ENCODE assay signal across 8 cellular contexts in the genomic region with DNA sequence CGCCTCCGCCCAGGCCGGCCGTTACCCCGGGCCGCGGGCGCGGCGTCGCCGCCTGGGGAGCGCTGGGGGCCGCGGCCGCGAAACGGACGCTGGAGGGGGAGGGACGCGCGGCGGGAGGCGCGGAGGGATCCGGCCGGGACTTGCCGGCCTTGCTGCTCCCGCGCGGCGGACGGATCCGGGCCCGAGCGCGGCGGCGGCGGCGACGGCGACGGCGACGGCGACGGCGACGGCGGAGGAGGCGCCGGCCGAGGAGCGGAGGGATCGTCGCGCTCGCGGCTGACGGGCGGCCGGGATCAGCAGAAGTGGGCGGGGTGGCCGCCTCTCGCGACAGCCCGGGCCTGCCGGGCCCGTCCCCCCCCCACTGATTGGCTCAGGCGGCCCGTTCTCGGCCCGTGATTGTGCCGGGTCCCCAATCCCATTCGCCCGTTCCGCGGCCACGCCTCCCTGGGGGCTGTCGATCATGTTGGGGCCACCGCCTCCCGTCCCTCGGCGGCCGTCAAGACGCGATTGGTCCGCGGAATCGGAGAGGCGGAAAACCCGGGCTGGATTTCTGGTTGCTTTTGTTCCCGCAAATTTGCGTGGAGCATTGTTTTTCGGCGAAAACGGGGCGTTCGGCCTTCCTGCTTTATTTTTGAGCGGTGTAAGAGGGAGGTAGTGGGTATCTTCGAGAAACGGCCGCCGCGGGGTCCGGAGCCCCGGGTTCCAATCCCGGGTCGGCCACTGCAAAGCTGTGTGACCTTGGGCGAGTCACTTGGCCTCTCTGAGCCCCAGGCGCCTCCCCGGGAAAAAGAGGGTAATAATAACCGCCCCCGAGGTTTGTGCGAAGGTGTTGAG. TPM values are rescaled to one million over a fixed set of nuclear protein-coding genes. Genes with fewer than 3 reads are reported as not detected.
DNase-seq lines count a peak whose midpoint lies in the region; ATAC-seq and TF ChIP-seq lines count a peak whose summit lies in the region.

Gene ZCCHC14, minus strand, starts transcription at position 304 of the 834 bp plus-strand sequence. CDS start 786 bp downstream, outside the sequence.

- peaks cover 32% of the 10 kb centered on the region for H3K4me1 ChIP-seq in adipocyte (ENCODE audit: control insufficient read depth, insufficient read depth, low read length)
- H3K4me1 ChIP-seq in trophoblast cell (ENCODE audit: control insufficient read depth in 1 of 2, insufficient read depth in 2 of 2, low read length in 2 of 2): peaks cover 12 to 17% of the 10 kb centered on the region in 2 experiments
- H3K4me1 ChIP-seq in tibial artery: peaks cover 0 to 46% (median 37%) of the 10 kb centered on the region in 4 donors

- H3K9me3 ChIP-seq in adipocyte (ENCODE audit: control insufficient read depth, low read length): no peaks in the 10 kb centered on the region
- H3K9me3 ChIP-seq in trophoblast cell (ENCODE audit: insufficient read depth, low read depth, low read length): peaks cover 2% of the 10 kb centered on the region
- H3K9me3 ChIP-seq in tibial artery: no peaks in the 10 kb centered on the region

- H3K4me2 ChIP-seq in trophoblast cell (ENCODE audit: low read length): peak within 1 kb of the TSS; percentile 71

- no peak within 1 kb of the TSS for H2AK5ac ChIP-seq in trophoblast cell (ENCODE audit: low read length)

- peak within 1 kb of the TSS; percentile 92 for H2AFZ ChIP-seq in trophoblast cell (ENCODE audit: insufficient read depth, low read length, poor library complexity)

- DNase-seq in GM10266 (ENCODE audit: extremely low spot score) (peak; percentile 100), NCI-H1105 treated with DMSO at 0.1 percent for 48 hours (lab: John Stamatoyannopoulos, UW) (peak; percentile 89), SW 1271 (lab: John Stamatoyannopoulos, UW) (peak; percentile 88 to 93), adipocyte (ENCODE audit: low read depth) (peak; percentile 99), cardiac septum (ENCODE audit: low spot score) (peak; percentile 100), trophoblast cell (peak; percentile 99), tibial artery (peak; percentile 99 to 100)

- TF ChIP-seq CTCF in GM10266 (IDR thresholded peaks at IDR 0.05; ENCODE audit: control insufficient read depth, insufficient read depth, low read depth, missing control alignments) (no peak), tibial artery (IDR thresholded peaks at IDR 0.05) (peak in 1 of 2 experiments; percentile 21)

- H4K8ac ChIP-seq in trophoblast cell (ENCODE audit: low read depth, low read length): peak within 1 kb of the TSS; percentile 88

- H4K91ac ChIP-seq in trophoblast cell (ENCODE audit: low read depth, low read length): peak within 1 kb of the TSS; percentile 75

- no peak within 1 kb of the TSS for H2BK12ac ChIP-seq in trophoblast cell (ENCODE audit: low read length)

- intact Hi-C loops in cardiac septum (cut with DNase I): no loop called here
- intact Hi-C loops in tibial artery (cut with DNase I; ENCODE audit: low total_unique reads): loop anchor here (1.0 to 2.0 kb wide), 2 partner anchors 29 to 100 kb away; partner anchors contain the start of gene MAP1LC3B

- H3K79me2 ChIP-seq in trophoblast cell (ENCODE audit: control insufficient read depth, insufficient read depth, low read length, poor library complexity): peaks cover 1% of the 10 kb centered on the region

- peak within 1 kb of the TSS; percentile 87 for H3K4me3 ChIP-seq in adipocyte (ENCODE audit: low read length)
- peak within 1 kb of the TSS; percentile 83 for H3K4me3 ChIP-seq in trophoblast cell (ENCODE audit: low read depth, low read length)
- peak within 1 kb of the TSS; percentile 64 to 68 for H3K4me3 ChIP-seq in tibial artery

- H2BK120ac ChIP-seq in trophoblast cell (ENCODE audit: insufficient read depth, low read length, poor library complexity): no peak within 1 kb of the TSS

- H3K9ac ChIP-seq in adipocyte (ENCODE audit: low read length) (peak within 1 kb of the TSS; percentile 83), trophoblast cell (ENCODE audit: low read length) (peak within 1 kb of the TSS; percentile 75)

- H3K27me3 ChIP-seq in adipocyte (replicated peaks; ENCODE audit: control insufficient read depth, insufficient read depth, low read length): no peaks in the 10 kb centered on the region
- H3K27me3 ChIP-seq in trophoblast cell (ENCODE audit: insufficient read depth, low read length): no peaks in the 10 kb centered on the region
- no peaks in the 10 kb centered on the region for H3K27me3 ChIP-seq in tibial artery

- H3K23ac ChIP-seq in trophoblast cell (ENCODE audit: low read length): no peak within 1 kb of the TSS

- H3K4ac ChIP-seq in trophoblast cell (ENCODE audit: low read depth, low read length): no peak within 1 kb of the TSS

- H2BK5ac ChIP-seq in trophoblast cell (ENCODE audit: low read depth, low read length, poor library complexity): peak within 1 kb of the TSS; percentile 56

- H3K79me1 ChIP-seq in trophoblast cell (ENCODE audit: low read length): peaks cover 2% of the 10 kb centered on the region

- H3K27ac ChIP-seq in trophoblast cell (ENCODE audit: low read depth, low read length) (peak within 1 kb of the TSS; percentile 37), tibial artery (peak within 1 kb of the TSS; percentile 73)

- peak within 1 kb of the TSS; percentile 40 for H4K12ac ChIP-seq in trophoblast cell (ENCODE audit: low read depth, low read length)

- WGBS in trophoblast cell (ENCODE audit: extremely low coverage, insufficient coverage, insufficient read length): no CpG with 5 or more reads among the region's 116 CpGs

- peak; percentile 73 for ATAC-seq in HG02588 (IDR thresholded peaks at IDR 0.05; ENCODE audit: unreplicated experiment)

- no peaks in the 10 kb centered on the region for H3K36me3 ChIP-seq in adipocyte (ENCODE audit: control insufficient read depth, insufficient read depth, low read length, severe bottlenecking)
- H3K36me3 ChIP-seq in trophoblast cell (ENCODE audit: control insufficient read depth in 1 of 2, insufficient read depth in 2 of 2, low read length in 2 of 2): peaks cover 0 to 3% of the 10 kb centered on the region in 2 experiments
- no peaks in the 10 kb centered on the region for H3K36me3 ChIP-seq in tibial artery

- peak within 1 kb of the TSS; percentile 94 for H3K18ac ChIP-seq in trophoblast cell (ENCODE audit: low read length)

- H3K14ac ChIP-seq in trophoblast cell (ENCODE audit: low read length): peak within 1 kb of the TSS; percentile 68

RNA-seq across cellular contexts. Expression of gene ZCCHC14, which starts in this region (rescaled TPM):
- total RNA-seq in cardiac septum: 20.5 TPM
- 9.7 and 10.4 TPM in 2 replicates for polyA plus RNA-seq in trophoblast cell (2013)

Comparison
In these comparisons a context has a peak if more than half of its experiments do, and no peak if none do; other contexts are left out.
1. Peak in every context shown above with its lines: DNase-seq, ATAC-seq, H3K4me3 ChIP-seq and H3K27ac ChIP-seq.